In the genomic region with DNA sequence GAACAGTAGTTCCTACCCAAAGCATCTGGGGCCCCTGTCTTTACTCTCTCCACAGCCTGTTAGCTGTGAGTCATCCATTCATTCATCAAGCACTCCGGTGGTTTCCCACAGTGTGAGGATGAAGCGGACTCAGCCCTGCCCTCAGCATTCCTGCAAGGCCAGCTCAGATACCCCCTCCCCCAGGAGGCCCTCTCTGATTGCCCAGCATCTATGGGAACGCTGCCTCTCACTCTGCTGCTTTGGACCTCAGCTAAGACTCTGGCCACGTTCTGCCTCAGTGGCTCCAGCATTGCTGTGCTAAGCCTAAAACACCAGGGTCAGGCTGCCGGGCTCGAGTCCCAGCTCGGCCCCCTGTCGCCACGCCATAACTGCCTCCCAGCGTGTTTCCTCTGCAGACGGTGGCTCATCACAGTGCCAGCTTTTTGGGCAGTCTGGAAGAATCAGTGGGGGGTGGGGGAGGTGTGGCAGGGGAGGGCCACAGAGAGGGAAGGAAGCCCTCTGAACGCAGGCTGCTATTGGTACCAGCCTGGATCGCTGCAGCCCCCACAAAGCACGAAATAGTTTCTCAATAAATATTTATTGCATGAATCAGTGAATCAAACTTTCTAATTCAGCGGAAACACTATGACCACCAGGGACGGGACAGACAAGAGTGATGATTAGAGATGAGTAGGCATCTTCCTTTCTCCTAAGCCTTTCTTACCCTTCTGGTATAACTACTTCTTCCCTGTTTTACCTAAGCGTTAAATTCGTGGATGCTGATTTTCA, we compare ENCODE assay signal across 11 cellular contexts.
DNase-seq lines count a peak whose midpoint lies in the region; ATAC-seq and TF ChIP-seq lines count a peak whose summit lies in the region.
"Had no signal": no experiment of that assay in that cellular context is flagged by ENCODE, and none has a peak within 500 bp of the region (broad histone marks: within the 10 kb centered on the region; RNA-seq: fewer than 3 reads in every experiment).

No MANE protein-coding gene starts in this region.

- H3K27ac ChIP-seq in mesodermal cell (ENCODE audit: low read depth, low read length, severe bottlenecking) = peak overlapping the region; percentile 46

- H3K4me3 ChIP-seq in mesodermal cell (ENCODE audit: extremely low read depth, insufficient read depth, low read length, poor library complexity, severe bottlenecking) = no peak overlapping the region

- no peak overlapping the region for H3K4me3 Mint-ChIP-seq in chondrocyte (ENCODE audit: unreplicated experiment)
- no peak overlapping the region for H3K4me3 Mint-ChIP-seq in activated CD8-positive, alpha-beta memory T cell treated with anti-CD3 and anti-CD28 coated beads, Interleukin-2, amount 10 ng/mL, durations not matched to agents 7 days and 5 days
- H3K4me3 Mint-ChIP-seq: natural killer cell treated with Interleukin-12 subunit alpha and Interleukin-12 subunit beta and Interleukin-15 and Interleukin-18, amount 100 ng/mL, for 72 hours had no signal

- ATAC-seq in activated CD8-positive, alpha-beta memory T cell treated with anti-CD3 and anti-CD28 coated beads, Interleukin-2, amount 10 ng/mL, durations not matched to agents 7 days and 5 days = no peak
- no peak for ATAC-seq in GM18870 (IDR thresholded peaks at IDR 0.05; ENCODE audit: unreplicated experiment)
- no peak for ATAC-seq in GM21367 (IDR thresholded peaks at IDR 0.05; ENCODE audit: unreplicated experiment)
- ATAC-seq: natural killer cell treated with Interleukin-12 subunit alpha and Interleukin-12 subunit beta and Interleukin-15 and Interleukin-18, amount 100 ng/mL, for 72 hours had no signal

- peak overlapping the region; percentile 45 for H3K27ac Mint-ChIP-seq in chondrocyte (ENCODE audit: unreplicated experiment)
- no peak overlapping the region for H3K27ac Mint-ChIP-seq in activated CD8-positive, alpha-beta memory T cell treated with anti-CD3 and anti-CD28 coated beads, Interleukin-2, amount 10 ng/mL, durations not matched to agents 7 days and 5 days
- H3K27ac Mint-ChIP-seq: natural killer cell treated with Interleukin-12 subunit alpha and Interleukin-12 subunit beta and Interleukin-15 and Interleukin-18, amount 100 ng/mL, for 72 hours had no signal

- H3K9me3 Mint-ChIP-seq in chondrocyte (ENCODE audit: low read depth) = peaks cover 9% of the 10 kb centered on the region
- no peaks in the 10 kb centered on the region for H3K9me3 Mint-ChIP-seq in activated CD8-positive, alpha-beta memory T cell treated with anti-CD3 and anti-CD28 coated beads, Interleukin-2, amount 10 ng/mL, durations not matched to agents 7 days and 5 days (ENCODE audit: low read depth)
- H3K9me3 Mint-ChIP-seq: natural killer cell treated with Interleukin-12 subunit alpha and Interleukin-12 subunit beta and Interleukin-15 and Interleukin-18, amount 100 ng/mL, for 72 hours had no signal

- H3K27me3 Mint-ChIP-seq in chondrocyte (ENCODE audit: low read depth) = peaks cover 7% of the 10 kb centered on the region
- peaks cover 2% of the 10 kb centered on the region for H3K27me3 Mint-ChIP-seq in activated CD8-positive, alpha-beta memory T cell treated with anti-CD3 and anti-CD28 coated beads, Interleukin-2, amount 10 ng/mL, durations not matched to agents 7 days and 5 days

- in situ Hi-C loops in Caki2 (cut with HindIII; ENCODE audit: low pct_unique_long_range_greater_than_20kb, low sequenced_read_pairs) = no loop called here

- no peaks in the 10 kb centered on the region for H3K36me3 ChIP-seq in mesodermal cell (ENCODE audit: control insufficient read depth, insufficient read depth, low read length)

- DNase-seq in Caki2 (ENCODE audit: low read depth) (peak; percentile 60), NCI-H226 (peak; percentile 81), chondrocyte (ENCODE audit: low spot score) (no peak), HuH-7.5 (ENCODE audit: low spot score) (no peak)
- no peak for DNase-seq in activated CD8-positive, alpha-beta memory T cell treated with anti-CD3 and anti-CD28 coated beads, Interleukin-2, amount 10 ng/mL, durations not matched to agents 7 days and 5 days
- DNase-seq: aorta, NCI-H1048 had no signal

- 23 to 26% methylated on average over 10 of the region's 18 CpGs for whole genome bisulfite sequencing in mesodermal cell (ENCODE audit: insufficient coverage in 2 of 2), 2 experiments

- TF ChIP-seq CTCF in chondrocyte (IDR thresholded peaks at IDR 0.05) = no peak

- peaks cover 10% of the 10 kb centered on the region for H3K36me3 Mint-ChIP-seq in chondrocyte (ENCODE audit: low read depth)
- H3K36me3 Mint-ChIP-seq in activated CD8-positive, alpha-beta memory T cell treated with anti-CD3 and anti-CD28 coated beads, Interleukin-2, amount 10 ng/mL, durations not matched to agents 7 days and 5 days = no peaks in the 10 kb centered on the region
- H3K36me3 Mint-ChIP-seq: natural killer cell treated with Interleukin-12 subunit alpha and Interleukin-12 subunit beta and Interleukin-15 and Interleukin-18, amount 100 ng/mL, for 72 hours had no signal

- peaks cover 16% of the 10 kb centered on the region for H3K4me1 Mint-ChIP-seq in chondrocyte (ENCODE audit: low read depth)
- H3K4me1 Mint-ChIP-seq in activated CD8-positive, alpha-beta memory T cell treated with anti-CD3 and anti-CD28 coated beads, Interleukin-2, amount 10 ng/mL, durations not matched to agents 7 days and 5 days = no peaks in the 10 kb centered on the region

- CTCF ChIA-PET in activated CD8-positive, alpha-beta memory T cell treated with anti-CD3 and anti-CD28 coated beads, Interleukin-2, amount 10 ng/mL, durations not matched to agents 7 days and 5 days (lab: Charles Lee) = no interaction called here

- no peaks in the 10 kb centered on the region for H3K9me3 ChIP-seq in mesodermal cell (ENCODE audit: control insufficient read depth, low read length)

- H3K4me1 ChIP-seq in mesodermal cell (ENCODE audit: control insufficient read depth, insufficient read depth, low read length, poor library complexity, severe bottlenecking) = peaks cover 18% of the 10 kb centered on the region

Comparison
In these comparisons a context has a peak if more than half of its experiments do, and no peak if none do; other contexts are left out.
1. DNase-seq: peak in Caki2 (single experiment) and NCI-H226 (single experiment); none in chondrocyte (single experiment), activated CD8-positive, alpha-beta memory T cell treated with anti-CD3 and anti-CD28 coated beads, Interleukin-2, amount 10 ng/mL, durations not matched to agents 7 days and 5 days (single experiment) and HuH-7.5 (single experiment).